15 cellular contexts compared by ENCODE assay signal in the genomic region with DNA sequence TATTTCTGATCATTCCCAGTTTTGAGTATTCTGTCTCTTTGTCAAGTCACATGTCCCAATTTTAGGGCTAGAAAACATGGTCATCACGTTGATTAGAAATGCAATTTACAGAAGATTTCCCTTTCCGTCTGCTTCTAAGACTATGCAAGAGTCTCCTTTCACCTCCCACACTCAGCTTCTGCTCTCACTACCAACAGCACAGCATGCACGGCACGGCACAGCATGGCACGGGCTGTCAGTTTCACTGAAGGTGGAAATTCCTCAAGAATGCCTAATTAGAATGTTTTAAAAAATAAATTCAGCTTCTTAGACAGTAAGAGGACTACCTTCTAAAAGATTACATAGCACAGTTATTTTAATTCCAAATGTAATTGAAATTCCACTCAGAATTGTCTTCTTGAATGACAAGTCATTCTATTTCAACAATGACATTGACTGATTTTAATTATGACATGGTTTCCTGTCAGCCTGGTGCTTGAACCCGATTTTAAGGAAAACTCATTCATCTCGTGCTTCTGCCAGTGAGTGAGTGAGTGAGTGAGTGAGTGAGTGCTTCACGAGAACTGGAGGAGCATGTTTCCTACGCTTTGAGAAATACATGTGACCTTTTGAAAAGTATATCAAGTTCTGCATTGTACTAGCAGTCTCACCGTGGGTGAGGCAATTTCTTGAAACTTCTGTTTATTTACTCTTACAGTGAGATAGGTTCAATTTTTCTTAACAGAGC.
DNase-seq lines count a peak whose midpoint lies in the region; ATAC-seq and TF ChIP-seq lines count a peak whose summit lies in the region.
"Had no signal": no experiment of that assay in that cellular context is flagged by ENCODE, and none has a peak within 500 bp of the region (broad histone marks: within the 10 kb centered on the region; RNA-seq: fewer than 3 reads in every experiment).

No MANE protein-coding gene starts in this region.

- no peaks in the 10 kb centered on the region for H3K79me2 ChIP-seq in neural cell (replicated peaks; ENCODE audit: insufficient read depth, low read length)

- in situ Hi-C loops in SK-MEL-5 (cut with HindIII; ENCODE audit: low pct_unique_long_range_greater_than_20kb, low sequenced_read_pairs) = no loop called here

- peak overlapping the region; percentile 13 for H3K4me2 ChIP-seq in neural cell (ENCODE audit: low read length)

- H3F3A ChIP-seq in neural cell (ENCODE audit: insufficient read depth, low read length, poor library complexity, severe bottlenecking) = no peaks in the 10 kb centered on the region

- ATAC-seq in upper lobe of right lung (peak; percentile 49), HG03565 (IDR thresholded peaks at IDR 0.05; ENCODE audit: unreplicated experiment) (no peak)
- ATAC-seq: SK-N-SH treated with all-trans-retinoic acid at 6 μM for 48 hours had no signal

- no peaks in the 10 kb centered on the region for H3K27me3 ChIP-seq in esophagus muscularis mucosa
- H3K27me3 ChIP-seq in neural cell (ENCODE audit: insufficient read depth, low read depth, low read length) = no peaks in the 10 kb centered on the region
- no peaks in the 10 kb centered on the region for H3K27me3 ChIP-seq in upper lobe of right lung

- H3K36me3 ChIP-seq in esophagus muscularis mucosa (no peaks in the 10 kb centered on the region), neural cell (ENCODE audit: insufficient read depth, low read length) (no peaks in the 10 kb centered on the region), upper lobe of right lung (no peaks in the 10 kb centered on the region)

- TF ChIP-seq EP300 in esophagus muscularis mucosa (IDR thresholded peaks at IDR 0.05) = no peak
- TF ChIP-seq EP300 in neural cell (conservative IDR thresholded peaks at IDR 0.05; ENCODE audit: poor library complexity, severe bottlenecking) = peak; percentile 98

- H3K9me3 ChIP-seq in esophagus muscularis mucosa (no peaks in the 10 kb centered on the region), neural cell (ENCODE audit: low read length) (no peaks in the 10 kb centered on the region), upper lobe of right lung (no peaks in the 10 kb centered on the region)

- TF ChIP-seq RAD21 in neural cell (conservative IDR thresholded peaks at IDR 0.05) = no peak

- intact Hi-C loops in esophagus muscularis mucosa (cut with DNase I) (no loop called here), upper lobe of right lung (cut with DNase I) (no loop called here)

- no peaks in the 10 kb centered on the region for H3K9me2 ChIP-seq in neural cell (ENCODE audit: insufficient read depth, low read length)

- no peaks in the 10 kb centered on the region for H3K4me1 ChIP-seq in esophagus muscularis mucosa
- H3K4me1 ChIP-seq in upper lobe of right lung = no peaks in the 10 kb centered on the region

- peak overlapping the region; percentile 19 for H3K9ac ChIP-seq in neural cell (ENCODE audit: low read length)

- H3K4me3 ChIP-seq in esophagus muscularis mucosa = no peak overlapping the region
- peak overlapping the region; percentile 36 for H3K4me3 ChIP-seq in neural cell (ENCODE audit: low read length)
- no peak overlapping the region for H3K4me3 ChIP-seq in upper lobe of right lung

- WGBS in esophagus muscularis mucosa = 64% methylated on average over 10 of the region's 10 CpGs

- TF ChIP-seq CTCF in esophagus muscularis mucosa (IDR thresholded peaks at IDR 0.05) (no peak), neural cell (IDR thresholded peaks at IDR 0.05; ENCODE audit: poor library complexity, severe bottlenecking) (no peak), upper lobe of right lung (IDR thresholded peaks at IDR 0.05) (no peak)

- no peak overlapping the region for H2AFZ ChIP-seq in neural cell (ENCODE audit: low read depth, low read length)

- TF ChIP-seq POLR2A in esophagus muscularis mucosa (IDR thresholded peaks at IDR 0.05; ENCODE audit: low read depth) = no peak

- H3K27ac ChIP-seq in esophagus muscularis mucosa (replicated peaks in 1 of 4) (no peak overlapping the region), neural cell (ENCODE audit: low read length) (peak overlapping the region; percentile 50), upper lobe of right lung (no peak overlapping the region)

- no peaks in the 10 kb centered on the region for H4K20me1 ChIP-seq in neural cell (ENCODE audit: insufficient read depth)

- peak; percentile 25 for DNase-seq in SK-MEL-5 (ENCODE audit: low read depth, low spot score)
- peak; percentile 31 for DNase-seq in esophagus muscularis mucosa (ENCODE audit: extremely low spot score)
- no peak for DNase-seq in upper lobe of right lung
- no peak for DNase-seq in amniotic stem cell (lab: John Stamatoyannopoulos, UW)
- no peak for DNase-seq in stimulated activated CD4-positive, alpha-beta T cell treated with anti-CD3 and anti-CD28 coated beads, Interleukin-4, amount 100 ng/mL, for 4 hours
- DNase-seq: DND-41, Karpas-422, NCI-H1048, NCI-H146, NCI-H2029 treated with DMSO at 0.1 percent for 48 hours, NCI-H446 treated with DMSO at 0.1 percent for 48 hours, SHP77 treated with DMSO at 0.1 percent for 48 hours had no signal

TF ChIP-seq in neural cell, 6 proteins besides CTCF, POLR2A, EP300 and RAD21:
- TF ChIP-seq SMC3 (conservative IDR thresholded peaks at IDR 0.05; ENCODE audit: poor library complexity) (no peak), EZH2 (IDR thresholded peaks at IDR 0.05; ENCODE audit: borderline replicate concordance, insufficient read depth, low read length, poor library complexity, severe bottlenecking) (no peak), POLR2AphosphoS5 (IDR thresholded peaks at IDR 0.05) (peak; percentile 87), TAF1 (IDR thresholded peaks at IDR 0.05; ENCODE audit: low read depth) (no peak), MXI1 (conservative IDR thresholded peaks at IDR 0.05; ENCODE audit: poor library complexity, severe bottlenecking) (peak; percentile 58), REST (IDR thresholded peaks at IDR 0.05; ENCODE audit: borderline replicate concordance) (peak; percentile 85)

Comparison
In these comparisons a context has a peak if more than half of its experiments do, and no peak if none do; other contexts are left out.
1. DNase-seq: peak in SK-MEL-5 (single experiment) and esophagus muscularis mucosa (single experiment); none in upper lobe of right lung (single experiment), amniotic stem cell (single experiment) and stimulated activated CD4-positive, alpha-beta T cell treated with anti-CD3 and anti-CD28 coated beads, Interleukin-4, amount 100 ng/mL, for 4 hours (0 of 2).